ENCODE assay signal across 9 cellular contexts in genomic region chr1:180923024-180923841, GRCh38. TPM values are rescaled to one million over a fixed set of nuclear protein-coding genes. Genes with fewer than 3 reads are reported as not detected.
DNase-seq lines count a peak whose midpoint lies in the region; ATAC-seq and TF ChIP-seq lines count a peak whose summit lies in the region.
"Had no signal": no experiment of that assay in that cellular context is flagged by ENCODE, and none has a peak within 500 bp of the region (broad histone marks: within the 10 kb centered on the region; RNA-seq: fewer than 3 reads in every experiment).

No MANE protein-coding gene starts in this region.

- DNase-seq in NAMALWA (ENCODE audit: low spot score) (peak; percentile 48), nephron progenitor cell (peak; percentile 60), GM10266 (ENCODE audit: extremely low spot score) (no peak), GM03348 (ENCODE audit: low spot score) (no peak)
- DNase-seq in effector memory CD4-positive, alpha-beta T cell: no peak
- no peak for DNase-seq in stimulated activated naive CD8-positive, alpha-beta T cell treated with anti-CD3 and anti-CD28 coated beads, Interleukin-15, amount 100 ng/mL, for 72 hours
- DNase-seq: effector CD4-positive, alpha-beta T cell had no signal

- H3K27ac Mint-ChIP-seq in nephron progenitor cell: peak overlapping the region; percentile 14
- peak overlapping the region in 1 of 2 donors; percentile 75 for H3K27ac Mint-ChIP-seq in stimulated activated naive CD8-positive, alpha-beta T cell treated with anti-CD3 and anti-CD28 coated beads, Interleukin-15, amount 100 ng/mL, for 72 hours

- peaks cover 79% of the 10 kb centered on the region for H3K4me1 ChIP-seq in ectodermal cell (ENCODE audit: control insufficient read depth, insufficient read depth, low read length)
- H3K4me1 ChIP-seq in effector memory CD4-positive, alpha-beta T cell (ENCODE audit: control insufficient read depth, insufficient read depth, low read length, poor library complexity, severe bottlenecking): no peaks in the 10 kb centered on the region

- WGBS in ectodermal cell, 2 experiments: 18 to 20% methylated on average over 13 of the region's 13 CpGs

- H3K27ac ChIP-seq in ectodermal cell (ENCODE audit: insufficient read depth, low read depth, low read length, poor library complexity, severe bottlenecking): peak overlapping the region; percentile 97
- H3K27ac ChIP-seq in effector memory CD4-positive, alpha-beta T cell (ENCODE audit: insufficient read depth, low read length, poor library complexity, severe bottlenecking): no peak overlapping the region

- ATAC-seq in GM18909 (IDR thresholded peaks at IDR 0.05; ENCODE audit: poor library complexity, unreplicated experiment): peak; percentile 54
- ATAC-seq in stimulated activated naive CD8-positive, alpha-beta T cell treated with anti-CD3 and anti-CD28 coated beads, Interleukin-15, amount 100 ng/mL, for 72 hours: no peak

- TF ChIP-seq CTCF in nephron progenitor cell (IDR thresholded peaks at IDR 0.05) (no peak), GM10266 (IDR thresholded peaks at IDR 0.05; ENCODE audit: control insufficient read depth, insufficient read depth, low read depth, missing control alignments) (no peak)

- no peaks in the 10 kb centered on the region for H3K9me3 Mint-ChIP-seq in nephron progenitor cell
- no peaks in the 10 kb centered on the region for H3K9me3 Mint-ChIP-seq in stimulated activated naive CD8-positive, alpha-beta T cell treated with anti-CD3 and anti-CD28 coated beads, Interleukin-15, amount 100 ng/mL, for 72 hours

- H3K36me3 ChIP-seq in ectodermal cell (ENCODE audit: control insufficient read depth, insufficient read depth, low read length): no peaks in the 10 kb centered on the region
- no peaks in the 10 kb centered on the region for H3K36me3 ChIP-seq in effector memory CD4-positive, alpha-beta T cell (ENCODE audit: control insufficient read depth, insufficient read depth, low read length)

- H3K4me1 Mint-ChIP-seq in nephron progenitor cell: peaks cover 92% of the 10 kb centered on the region
- H3K4me1 Mint-ChIP-seq in stimulated activated naive CD8-positive, alpha-beta T cell treated with anti-CD3 and anti-CD28 coated beads, Interleukin-15, amount 100 ng/mL, for 72 hours: peaks cover 13% of the 10 kb centered on the region

- H3K27me3 Mint-ChIP-seq in nephron progenitor cell (ENCODE audit: low read depth, poor library complexity): peaks cover 4% of the 10 kb centered on the region
- peaks cover 22% of the 10 kb centered on the region for H3K27me3 Mint-ChIP-seq in stimulated activated naive CD8-positive, alpha-beta T cell treated with anti-CD3 and anti-CD28 coated beads, Interleukin-15, amount 100 ng/mL, for 72 hours

- H3K4me3 ChIP-seq in ectodermal cell (ENCODE audit: insufficient read depth, low read depth, low read length): peak overlapping the region; percentile 1
- H3K4me3 ChIP-seq in effector memory CD4-positive, alpha-beta T cell (ENCODE audit: insufficient read depth, low read depth, low read length, poor library complexity, severe bottlenecking): no peak overlapping the region

- peak overlapping the region; percentile 62 for H3K4me3 Mint-ChIP-seq in nephron progenitor cell
- H3K4me3 Mint-ChIP-seq in stimulated activated naive CD8-positive, alpha-beta T cell treated with anti-CD3 and anti-CD28 coated beads, Interleukin-15, amount 100 ng/mL, for 72 hours: no peak overlapping the region

- H3K9me3 ChIP-seq in ectodermal cell (ENCODE audit: control insufficient read depth, low read length): no peaks in the 10 kb centered on the region
- H3K9me3 ChIP-seq in effector memory CD4-positive, alpha-beta T cell (ENCODE audit: control insufficient read depth, low read length): no peaks in the 10 kb centered on the region

- no peaks in the 10 kb centered on the region for H3K36me3 Mint-ChIP-seq in nephron progenitor cell (ENCODE audit: low read depth)

- no peaks in the 10 kb centered on the region for H3K27me3 ChIP-seq in ectodermal cell (ENCODE audit: control insufficient read depth, insufficient read depth, low read length, poor library complexity, severe bottlenecking)
- H3K27me3 ChIP-seq in effector memory CD4-positive, alpha-beta T cell (replicated peaks; ENCODE audit: control insufficient read depth, insufficient read depth, low read length, poor library complexity, severe bottlenecking): no peaks in the 10 kb centered on the region

RNA-seq across cellular contexts. Expression of gene KIAA1614, which starts 10.5 kb away (rescaled TPM):
- polyA plus RNA-seq in ectodermal cell (2013, experiment 1 of 4): 1.6 TPM
- 2.3 TPM for polyA plus RNA-seq in ectodermal cell (2013, experiment 2 of 4)
- polyA plus RNA-seq in ectodermal cell (2013, experiment 3 of 4): 1.9 TPM
- polyA plus RNA-seq in ectodermal cell (2013, experiment 4 of 4): 1.9 TPM

Comparison
In these comparisons a context has a peak if more than half of its experiments do, and no peak if none do; other contexts are left out.
1. DNase-seq: peak in NAMALWA (single experiment) and nephron progenitor cell (single experiment); none in GM10266 (single experiment), effector memory CD4-positive, alpha-beta T cell (0 of 3), stimulated activated naive CD8-positive, alpha-beta T cell treated with anti-CD3 and anti-CD28 coated beads, Interleukin-15, amount 100 ng/mL, for 72 hours (0 of 2) and GM03348 (single experiment).